26 cellular contexts compared by ENCODE assay signal in the genomic region with DNA sequence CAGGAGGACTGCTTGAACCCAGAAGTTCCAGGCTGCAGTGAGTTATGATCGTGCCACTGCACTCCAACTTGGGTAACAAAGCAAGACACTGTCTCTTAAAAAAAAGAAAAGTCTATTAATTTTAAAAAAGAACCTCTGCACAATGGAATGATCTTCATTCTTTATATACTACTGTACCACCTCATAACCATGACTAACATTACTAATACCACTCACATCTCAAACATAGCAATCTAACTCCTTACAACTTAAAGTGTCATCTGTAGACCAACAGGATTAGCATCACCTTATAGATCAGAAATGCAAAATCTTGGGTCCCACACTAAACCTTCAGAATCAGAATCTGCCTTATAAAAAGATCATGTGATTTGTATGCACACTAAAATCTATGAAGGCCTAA. TPM values are rescaled to one million over a fixed set of nuclear protein-coding genes. Genes with fewer than 3 reads are reported as not detected.
DNase-seq lines count a peak whose midpoint lies in the region; ATAC-seq and TF ChIP-seq lines count a peak whose summit lies in the region.
"Had no signal": no experiment of that assay in that cellular context is flagged by ENCODE, and none has a peak within 500 bp of the region (broad histone marks: within the 10 kb centered on the region; RNA-seq: fewer than 3 reads in every experiment).

No MANE protein-coding gene starts in this region.

- H3K36me3 ChIP-seq in RWPE2 (ENCODE audit: low read depth) (peaks cover 18% of the 10 kb centered on the region), smooth muscle cell (ENCODE audit: low read depth) (no peaks in the 10 kb centered on the region), esophagus muscularis mucosa (peaks cover 0 to 5% (median 1%) of the 10 kb centered on the region in 4 donors)
- H3K36me3 ChIP-seq: right lobe of liver, thyroid gland, vagina had no signal

- DNase-seq in EL (peak; percentile 27), RWPE2 (ENCODE audit: low spot score) (no peak), smooth muscle cell (lab: John Stamatoyannopoulos, UW; ENCODE audit: unreplicated experiment) (no peak), esophagus muscularis mucosa (ENCODE audit: extremely low spot score) (no peak), cerebellum (ENCODE audit: low spot score) (no peak)
- no peak for DNase-seq in effector memory CD8-positive, alpha-beta T cell
- DNase-seq: activated CD4-positive, alpha-beta memory T cell treated with anti-CD3 and anti-CD28 coated beads, Interleukin-2, amount 10 ng/mL, durations not matched to agents 7 days and 5 days; activated CD8-positive, alpha-beta memory T cell treated with anti-CD3 and anti-CD28 coated beads, Interleukin-2, amount 50 U/mL, for 4 hours; amygdala; Caco-2; DMS53; GF-D8; left ventricle myocardium superior; right lobe of liver; stimulated activated CD4-positive, alpha-beta T cell treated with anti-CD3 and anti-CD28 coated beads, Interleukin-12 subunit alpha, Interleukin-12 subunit beta, amount 100 ng/mL, for 4 hours; stimulated activated CD4-positive, alpha-beta T cell treated with anti-CD3 and anti-CD28 coated beads, Interleukin-2, amount 100 ng/mL, for 48 hours; thyroid gland had no signal

- no peak overlapping the region for H3K9ac ChIP-seq in smooth muscle cell (ENCODE audit: low read depth)
- H3K9ac ChIP-seq: BLaER1 treated with 17β-estradiol and CSF1 and Interleukin-3, amounts not matched to agents 10 nM and 100 nM had no signal

- H3K4me3 ChIP-seq in RWPE2 (ENCODE audit: severe bottlenecking) (no peak overlapping the region), smooth muscle cell (no peak overlapping the region), esophagus muscularis mucosa (no peak overlapping the region)
- H3K4me3 ChIP-seq: BLaER1 treated with 17β-estradiol and CSF1 and Interleukin-3, amounts not matched to agents 10 nM and 100 nM; right lobe of liver; SJSA1; thyroid gland; vagina had no signal

- TF ChIP-seq CTCF in RWPE2 (IDR thresholded peaks at IDR 0.05; ENCODE audit: poor library complexity, severe bottlenecking) (no peak), smooth muscle cell (IDR thresholded peaks at IDR 0.05; ENCODE audit: borderline replicate concordance, insufficient read depth, poor library complexity, severe bottlenecking) (no peak), esophagus muscularis mucosa (IDR thresholded peaks at IDR 0.05) (no peak)

- no peak overlapping the region for H2AFZ ChIP-seq in smooth muscle cell (ENCODE audit: low read depth)

- peaks cover 89% of the 10 kb centered on the region for H4K20me1 ChIP-seq in smooth muscle cell (ENCODE audit: low read depth)

- no peaks in the 10 kb centered on the region for H3F3A ChIP-seq in smooth muscle cell (ENCODE audit: low read depth)

- intact Hi-C loops in esophagus muscularis mucosa (cut with DNase I): no loop called here

- no peak for TF ChIP-seq POLR2A in esophagus muscularis mucosa (IDR thresholded peaks at IDR 0.05; ENCODE audit: low read depth)

- peak; percentile 73 for ATAC-seq in RWPE2 (ENCODE audit: low read depth)
- no peak for ATAC-seq in effector memory CD8-positive, alpha-beta T cell (replicated peaks)
- ATAC-seq in HG03521 (IDR thresholded peaks at IDR 0.05; ENCODE audit: unreplicated experiment): no peak

- no peaks in the 10 kb centered on the region for H3K27me3 ChIP-seq in RWPE2 (ENCODE audit: insufficient read depth, poor library complexity, severe bottlenecking)
- H3K27me3 ChIP-seq in smooth muscle cell (ENCODE audit: low read depth): no peaks in the 10 kb centered on the region
- H3K27me3 ChIP-seq in esophagus muscularis mucosa: no peaks in the 10 kb centered on the region
- H3K27me3 ChIP-seq: BLaER1 treated with 17β-estradiol and CSF1 and Interleukin-3, amounts not matched to agents 10 nM and 100 nM; right lobe of liver; SJSA1; thyroid gland; vagina had no signal

- peaks cover 2% of the 10 kb centered on the region for H3K36me3 Mint-ChIP-seq in effector memory CD8-positive, alpha-beta T cell (ENCODE audit: insufficient read depth)

- no peaks in the 10 kb centered on the region for H3K9me3 Mint-ChIP-seq in effector memory CD8-positive, alpha-beta T cell
- H3K9me3 Mint-ChIP-seq: activated CD4-positive, alpha-beta memory T cell treated with anti-CD3 and anti-CD28 coated beads, Interleukin-2, amount 10 ng/mL, durations not matched to agents 7 days and 5 days; activated naive CD4-positive, alpha-beta T cell treated with anti-CD3 and anti-CD28 coated beads, Interleukin-2, amount 50 U/mL, for 24 hours; IgD-negative memory B cell had no signal

- peaks cover 19 to 31% of the 10 kb centered on the region in 2 donors for H3K4me1 Mint-ChIP-seq in effector memory CD8-positive, alpha-beta T cell (ENCODE audit: low read depth in 2 of 2)

- peak overlapping the region; percentile 24 to 66 for H3K27ac Mint-ChIP-seq in effector memory CD8-positive, alpha-beta T cell
- H3K27ac Mint-ChIP-seq: activated CD4-positive, alpha-beta memory T cell treated with anti-CD3 and anti-CD28 coated beads, Interleukin-2, amount 10 ng/mL, durations not matched to agents 7 days and 5 days; activated naive CD4-positive, alpha-beta T cell treated with anti-CD3 and anti-CD28 coated beads, Interleukin-2, amount 50 U/mL, for 24 hours; activated T-helper 1 cell treated with anti-CD3 and anti-CD28 coated beads, Interleukin-12 subunit alpha, Interleukin-12 subunit beta, Interleukin-2, Interleukin-4 antibody, amounts not matched to agents 30 ng/mL and 10 ng/mL and 1 ng/mL, durations not matched to agents 14 hours and 24 hours and 36 hours; T-helper 1 cell treated with Interleukin-12 subunit alpha and Interleukin-12 subunit beta and Interleukin-4 antibody, amounts not matched to agents 30 μg/mL and 1 μg/mL, for 36 hours had no signal

- H3K27me3 Mint-ChIP-seq in effector memory CD8-positive, alpha-beta T cell: no peaks in the 10 kb centered on the region
- H3K27me3 Mint-ChIP-seq: activated CD4-positive, alpha-beta memory T cell treated with anti-CD3 and anti-CD28 coated beads, Interleukin-2, amount 10 ng/mL, durations not matched to agents 7 days and 5 days; activated naive CD4-positive, alpha-beta T cell treated with anti-CD3 and anti-CD28 coated beads, Interleukin-2, amount 50 U/mL, for 24 hours; IgD-negative memory B cell; progenitor cell of endocrine pancreas had no signal

- H3K27ac ChIP-seq in RWPE2 (ENCODE audit: poor library complexity, severe bottlenecking) (peak overlapping the region; percentile 46), smooth muscle cell (ENCODE audit: low read depth) (peak overlapping the region; percentile 69), esophagus muscularis mucosa (replicated peaks in 1 of 4) (no peak overlapping the region)
- H3K27ac ChIP-seq: BLaER1 treated with 17β-estradiol and CSF1 and Interleukin-3, amounts not matched to agents 10 nM and 100 nM; right lobe of liver; SJSA1; thyroid gland; vagina had no signal

- peak overlapping the region; percentile 20 for H3K4me2 ChIP-seq in smooth muscle cell

- 95% methylated on average over 1 of the region's 1 CpG for WGBS in smooth muscle cell (ENCODE audit: low lambda C conversion rate)
- 91% methylated on average over 1 of the region's 1 CpG for WGBS in esophagus muscularis mucosa

- no peaks in the 10 kb centered on the region for H3K9me3 ChIP-seq in RWPE2 (ENCODE audit: severe bottlenecking)
- no peaks in the 10 kb centered on the region for H3K9me3 ChIP-seq in smooth muscle cell (replicated peaks; ENCODE audit: low read depth)
- no peaks in the 10 kb centered on the region for H3K9me3 ChIP-seq in esophagus muscularis mucosa
- H3K9me3 ChIP-seq: Caco-2, right lobe of liver, SJSA1, thyroid gland, vagina had no signal

- H3K79me2 ChIP-seq in smooth muscle cell (ENCODE audit: low read depth): peaks cover 97% of the 10 kb centered on the region

- H3K4me3 Mint-ChIP-seq in effector memory CD8-positive, alpha-beta T cell: no peak overlapping the region
- H3K4me3 Mint-ChIP-seq: activated CD4-positive, alpha-beta memory T cell treated with anti-CD3 and anti-CD28 coated beads, Interleukin-2, amount 10 ng/mL, durations not matched to agents 7 days and 5 days; activated naive CD4-positive, alpha-beta T cell treated with anti-CD3 and anti-CD28 coated beads, Interleukin-2, amount 50 U/mL, for 24 hours; activated T-helper 1 cell treated with anti-CD3 and anti-CD28 coated beads, Interleukin-12 subunit alpha, Interleukin-12 subunit beta, Interleukin-2, Interleukin-4 antibody, amounts not matched to agents 30 ng/mL and 10 ng/mL and 1 ng/mL, durations not matched to agents 14 hours and 24 hours and 36 hours; IgD-negative memory B cell; T-helper 1 cell treated with Interleukin-12 subunit alpha and Interleukin-12 subunit beta and Interleukin-4 antibody, amounts not matched to agents 30 μg/mL and 1 μg/mL, for 36 hours had no signal

- H3K4me1 ChIP-seq in RWPE2 (ENCODE audit: insufficient read depth, poor library complexity, severe bottlenecking): peaks cover 28% of the 10 kb centered on the region
- H3K4me1 ChIP-seq in smooth muscle cell (ENCODE audit: low read depth): peaks cover 5% of the 10 kb centered on the region
- peaks cover 25 to 60% (median 35%) of the 10 kb centered on the region in 4 donors for H3K4me1 ChIP-seq in esophagus muscularis mucosa
- H3K4me1 ChIP-seq: Caco-2 had no signal

- TF ChIP-seq EP300 in esophagus muscularis mucosa (IDR thresholded peaks at IDR 0.05): no peak

RNA-seq across cellular contexts. Expression of a gene that starts 48.8 kb away (rescaled TPM):
- total RNA-seq in smooth muscle cell (109 and 114 TPM in 2 replicates), esophagus muscularis mucosa (100 to 1,000 TPM; 239 to 338 (median 284) TPM), cerebellum (149 TPM)
- polyA plus RNA-seq in smooth muscle cell: 159 and 166 TPM in 2 replicates

Comparison
In these comparisons a context has a peak if more than half of its experiments do, and no peak if none do; other contexts are left out.
1. H3K27ac ChIP-seq: peak in RWPE2 (single experiment) and smooth muscle cell (single experiment); none in esophagus muscularis mucosa (0 of 4).